In the genomic region with DNA sequence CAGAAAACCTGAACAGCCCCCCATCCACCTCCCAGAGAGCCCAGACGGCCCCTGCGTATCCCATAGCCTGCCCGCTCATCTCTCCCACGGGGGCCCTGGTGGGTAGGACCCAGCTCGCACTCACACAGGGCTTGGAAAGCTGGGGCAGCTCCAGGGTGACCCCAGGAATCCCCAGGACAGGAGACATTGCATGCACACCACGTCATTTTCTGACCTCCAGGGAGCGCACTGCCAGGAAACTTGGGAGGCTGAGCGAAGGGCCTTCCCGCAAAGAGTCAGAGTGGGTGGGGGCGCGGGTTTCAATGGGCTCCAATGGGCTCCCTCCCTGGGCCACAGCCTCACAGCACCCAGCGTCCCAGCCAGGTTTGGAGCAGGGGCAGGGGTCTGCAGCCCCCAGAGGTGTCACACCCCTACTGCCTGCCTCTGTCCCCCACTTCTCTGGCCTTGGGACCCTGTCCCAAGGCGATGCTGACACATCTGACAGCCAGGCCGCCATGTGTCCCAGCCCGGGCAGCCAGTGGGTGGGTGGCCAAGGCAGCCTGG, we compare ENCODE assay signal across 9 cellular contexts. TPM values are rescaled to one million over a fixed set of nuclear protein-coding genes. Genes with fewer than 3 reads are reported as not detected.
DNase-seq lines count a peak whose midpoint lies in the region; ATAC-seq, FAIRE-seq and TF ChIP-seq lines count a peak whose summit lies in the region.
"Had no signal": no experiment of that assay in that cellular context is flagged by ENCODE, and none has a peak within 500 bp of the region (broad histone marks: within the 10 kb centered on the region; RNA-seq: fewer than 3 reads in every experiment).

No MANE protein-coding gene starts in this region.

- H3K27me3 Mint-ChIP-seq in HFFc6 (ENCODE audit: insufficient read depth): peaks cover 8% of the 10 kb centered on the region; the same call in 1 of the 2 replicates

- H3K4me3 Mint-ChIP-seq in HFFc6: no peak overlapping the region

- FAIRE-seq in GM19239 (lab: Jason Lieb, UNC): no peak

- H3K9me3 Mint-ChIP-seq in HFFc6: no peaks in the 10 kb centered on the region; the same call in 1 of the 2 replicates

- ATAC-seq in GM21526 (IDR thresholded peaks at IDR 0.05; ENCODE audit: low FRiP score, unreplicated experiment) (no peak), HG03432 (IDR thresholded peaks at IDR 0.05; ENCODE audit: unreplicated experiment) (no peak)

- TF ChIP-seq CTCF in HFFc6 (IDR thresholded peaks at IDR 0.05): peak; percentile 52

- H3K4me1 Mint-ChIP-seq in HFFc6 (ENCODE audit: low read depth): peaks cover 17% of the 10 kb centered on the region

- H3K36me3 Mint-ChIP-seq in HFFc6 (ENCODE audit: low read depth): no peaks in the 10 kb centered on the region

- H3K27ac Mint-ChIP-seq in HFFc6: no peak overlapping the region

- DNase-seq in A172 (ENCODE audit: low spot score): peak; percentile 80
- DNase-seq in HFFc6: no peak
- DNase-seq in amniotic epithelial cell (ENCODE audit: low read depth): peak; percentile 50
- DNase-seq in kidney tubule cell (ENCODE audit: low spot score): peak; percentile 16
- no peak for DNase-seq in HuH-7 (ENCODE audit: low spot score)
- no peak for DNase-seq in GM19239 (ENCODE audit: insufficient read length, low spot score)
- DNase-seq: stimulated activated CD4-positive, alpha-beta T cell treated with anti-CD3 and anti-CD28 coated beads, Interleukin-4, amount 100 ng/mL, for 24 hours had no signal

RNA-seq across cellular contexts. Expression of gene SYT8, which starts 8.2 kb away (rescaled TPM):
- 2.1 TPM in 1 of 2 replicates, not detected in the other for total RNA-seq in A172 (2014; rRNA removed; shearing (Covaris generic))
- not detected for total RNA-seq in HFFc6 (2021; fragmentation: NEBNext Ultra II Directional; extraction: Animal tissue kit (Norgen Biotek cat#: 25700))

RNA-seq across cellular contexts. Expression of gene TNNI2, which starts 12.2 kb away (rescaled TPM):
- total RNA-seq in A172 (2014; rRNA removed; shearing (Covaris generic)): not detected in 2 replicates
- not detected for total RNA-seq in HFFc6 (2021; fragmentation: NEBNext Ultra II Directional; extraction: Animal tissue kit (Norgen Biotek cat#: 25700))

RNA-seq across cellular contexts. Expression of gene LSP1, which starts 26.3 kb away (rescaled TPM):
- 2.2 and 71.7 TPM in 2 replicates for total RNA-seq in A172 (2014; rRNA removed; shearing (Covaris generic))
- 1 to 10 TPM in 1 of 6 experiments, under 1 TPM in 3, not detected in 2; 0.18 to 2.6 (median 0.27) TPM for total RNA-seq in HFFc6 (2021; fragmentation: NEBNext Ultra II Directional; extraction: Animal tissue kit (Norgen Biotek cat#: 25700))

Comparison
In these comparisons a context has a peak if more than half of its experiments do, and no peak if none do; other contexts are left out.
1. DNase-seq: peak in A172 (single experiment), amniotic epithelial cell (single experiment) and kidney tubule cell (single experiment); none in HFFc6 (single experiment), HuH-7 (single experiment) and GM19239 (single experiment).